In the genomic region with DNA sequence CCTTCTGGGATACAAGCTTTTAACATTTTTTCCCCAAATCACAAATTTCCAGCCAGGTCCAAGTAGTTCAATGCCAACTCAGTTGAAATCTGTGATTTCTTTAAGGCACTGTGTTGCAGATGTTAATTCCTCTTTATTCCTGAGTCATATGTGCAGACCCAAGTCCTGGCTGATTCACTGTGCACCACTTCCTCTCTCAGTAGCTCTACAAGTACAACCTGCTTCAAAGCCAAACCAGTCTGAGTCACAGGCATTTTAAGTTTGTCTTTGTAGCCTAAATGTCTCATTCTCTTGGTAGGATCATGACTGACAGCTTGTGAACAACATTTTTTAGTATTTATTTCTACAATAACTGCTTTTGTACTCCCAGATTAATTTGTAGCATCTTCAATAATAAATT, we compare ENCODE assay signal across 9 cellular contexts.
DNase-seq lines count a peak whose midpoint lies in the region; ATAC-seq, FAIRE-seq and TF ChIP-seq lines count a peak whose summit lies in the region.
"Had no signal": no experiment of that assay in that cellular context is flagged by ENCODE, and none has a peak within 500 bp of the region (broad histone marks: within the 10 kb centered on the region; RNA-seq: fewer than 3 reads in every experiment).

No MANE protein-coding gene starts in this region.

- no peak overlapping the region for H2BK12ac ChIP-seq in H1 (ENCODE audit: low read depth, low read length)

- H2AFZ ChIP-seq in H1 (ENCODE audit: low read length): no peak overlapping the region

- no peak overlapping the region for H3K4ac ChIP-seq in H1 (replicated peaks; ENCODE audit: insufficient read length, low read depth, low read length)

- H2BK120ac ChIP-seq in H1 (replicated peaks; ENCODE audit: low read depth, low read length): no peak overlapping the region

- H3K9ac ChIP-seq in H1 (replicated peaks in 1 of 4; ENCODE audit: extremely low read depth in 1 of 4, low read depth in 3 of 4, low read length in 3 of 4): no peak overlapping the region

- no peaks in the 10 kb centered on the region for H3K23me2 ChIP-seq in H1 (ENCODE audit: low read depth, low read length)

- H3K14ac ChIP-seq in H1 (ENCODE audit: insufficient read length): no peak overlapping the region

- no peak overlapping the region for H2BK15ac ChIP-seq in H1 (ENCODE audit: low read length)

- peak; percentile 16 for DNase-seq in H54 (ENCODE audit: insufficient read length, low spot score)
- peak; percentile 70 for DNase-seq in SKM-1 treated with dmso at 0.1 percent for 144 hours (lab: John Stamatoyannopoulos, UW; ENCODE audit: unreplicated experiment)
- DNase-seq in H1 (ENCODE audit: low read depth in 1 of 2, low spot score in 2 of 2): no peak
- DNase-seq in stimulated activated CD4-positive, alpha-beta T cell treated with anti-CD3 and anti-CD28 coated beads, Interleukin-1b, Interleukin-23, amount 100 ng/mL, for 48 hours: peak; percentile 48
- DNase-seq in SHP77 (lab: John Stamatoyannopoulos, UW): no peak

- no peak for ATAC-seq in GM19455 (IDR thresholded peaks at IDR 0.05; ENCODE audit: unreplicated experiment)
- no peak for ATAC-seq in HG02571 (IDR thresholded peaks at IDR 0.05; ENCODE audit: unreplicated experiment)
- no peak for ATAC-seq in HG02981 (IDR thresholded peaks at IDR 0.05; ENCODE audit: unreplicated experiment)

- FAIRE-seq in H54 (lab: Jason Lieb, UNC) (peak; percentile 67), H1 (lab: Jason Lieb, UNC) (peak; percentile 48)

- no peaks in the 10 kb centered on the region for H3K27me3 ChIP-seq in H1 (replicated peaks in 1 of 4; ENCODE audit: control insufficient read depth in 3 of 4, extremely low read depth in 1 of 4, insufficient read depth in 3 of 4, low read length in 3 of 4)

- no peak overlapping the region for H4K91ac ChIP-seq in H1 (replicated peaks; ENCODE audit: insufficient read length, low read length)

- 0 out of 4 replicates have a peak, but pooled peaks cover 0 to 3% of the 10 kb centered on the region in 2 experiments for H3K9me3 ChIP-seq in H1 (ENCODE audit: insufficient read depth in 2 of 2, low read depth in 1 of 2, low read length in 1 of 2)

- H2BK20ac ChIP-seq in H1 (ENCODE audit: low read length): no peak overlapping the region

- no peaks in the 10 kb centered on the region for H3K79me1 ChIP-seq in H1 (ENCODE audit: low read depth, low read length)

- TF ChIP-seq CTCF in H1 (IDR thresholded peaks at IDR 0.05; ENCODE audit: control extremely low read depth in 1 of 3, insufficient read depth in 1 of 3, low read depth in 1 of 3, low read length in 3 of 3): no peak

- no peak overlapping the region for H3K4me2 ChIP-seq in H1 (ENCODE audit: insufficient read depth in 1 of 2, low read depth in 2 of 2, low read length in 2 of 2)

- TF ChIP-seq POLR2A in H54 (IDR thresholded peaks at IDR 0.05; ENCODE audit: low read depth, low read length): no peak
- TF ChIP-seq POLR2A in H1 (IDR thresholded peaks at IDR 0.05; ENCODE audit: control extremely low read depth in 1 of 2, low read depth in 2 of 2, low read length in 2 of 2): no peak

- no peak for TF ChIP-seq RAD21 in H1 (IDR thresholded peaks at IDR 0.05 in 1 of 2, conservative IDR thresholded peaks at IDR 0.05 in 1 of 2; ENCODE audit: low read depth in 2 of 2, low read length in 2 of 2)

- no peak overlapping the region for H2AK5ac ChIP-seq in H1 (ENCODE audit: low read depth, low read length)

- no peak overlapping the region for H3K27ac ChIP-seq in H1 (ENCODE audit: low read depth, low read length)

- H3K36me3 ChIP-seq in H1 (ENCODE audit: control insufficient read depth in 2 of 4, insufficient read depth in 4 of 4, low read length in 3 of 4): no peaks in the 10 kb centered on the region

- H3K4me1 ChIP-seq in H1 (replicated peaks in 1 of 4; ENCODE audit: control insufficient read depth in 3 of 4, insufficient read depth in 4 of 4, low read length in 3 of 4): no peaks in the 10 kb centered on the region; a peak in 1 of 7 replicates

- H4K8ac ChIP-seq in H1 (ENCODE audit: extremely low read depth, insufficient read depth, low read length): no peak overlapping the region

- no peak overlapping the region for H3K23ac ChIP-seq in H1 (ENCODE audit: insufficient read length)

- no peak overlapping the region for H4K5ac ChIP-seq in H1 (ENCODE audit: insufficient read length, low read depth, low read length)

- H4K20me1 ChIP-seq in H1 (replicated peaks in 1 of 2; ENCODE audit: control insufficient read depth in 1 of 2, insufficient read depth in 2 of 2, low read length in 2 of 2): no peaks in the 10 kb centered on the region

- no peak overlapping the region; the same call in 1 of the 2 replicates for H2BK5ac ChIP-seq in H1 (ENCODE audit: low read depth, low read length)

- no peak for TF ChIP-seq EP300 in H1 (IDR thresholded peaks at IDR 0.05; ENCODE audit: borderline replicate concordance in 1 of 2, low read depth in 2 of 2, low read length in 2 of 2)

- H3K79me2 ChIP-seq in H1 (ENCODE audit: control insufficient read depth in 1 of 2, insufficient read depth in 2 of 2, low read length in 2 of 2): no peaks in the 10 kb centered on the region

- CTCF ChIA-PET in H1 (lab: Charles Lee; ENCODE audit: partially characterized antibody): interaction anchor here (0.9 kb wide), 1 partner anchor 14 kb away, joined by 3 read pairs; no protein-coding TSS in a partner anchor

- no peak overlapping the region for H3K18ac ChIP-seq in H1 (ENCODE audit: extremely low read depth, low read length)

- H3K4me3 ChIP-seq in H1 (ENCODE audit: extremely low read depth in 1 of 4, insufficient read depth in 2 of 4, low read depth in 3 of 4, low read length in 4 of 4): no peak overlapping the region
- H3K4me3 ChIP-seq: dorsolateral prefrontal cortex had no signal

- POLR2A ChIA-PET in H1 (lab: Charles Lee; ENCODE audit: partially characterized antibody): no interaction called here

- H3K56ac ChIP-seq in H1 (replicated peaks; ENCODE audit: insufficient read length, low read depth, low read length): no peak overlapping the region

TF ChIP-seq in H1, 55 proteins besides CTCF, POLR2A, EP300 and RAD21:
- TF ChIP-seq BCL11A (IDR thresholded peaks at IDR 0.05; ENCODE audit: low read depth in 2 of 2, low read length in 2 of 2): no peak
- no peak for TF ChIP-seq BRCA1 (IDR thresholded peaks at IDR 0.05; ENCODE audit: low read depth, low read length)
- no peak for TF ChIP-seq HDAC6 (IDR thresholded peaks at IDR 0.05; ENCODE audit: low read depth, low read length)
- no peak for TF ChIP-seq KDM5A (IDR thresholded peaks at IDR 0.05; ENCODE audit: low read length)
- TF ChIP-seq PHF8 (conservative IDR thresholded peaks at IDR 0.05; ENCODE audit: low read depth, low read length): no peak
- no peak for TF ChIP-seq NRF1 (IDR thresholded peaks at IDR 0.05; ENCODE audit: low read depth, low read length)
- TF ChIP-seq ATF3 (IDR thresholded peaks at IDR 0.05; ENCODE audit: insufficient read depth, low read depth, low read length): no peak
- TF ChIP-seq SUZ12 (IDR thresholded peaks at IDR 0.05; ENCODE audit: low read length): no peak
- no peak for TF ChIP-seq SP4 (IDR thresholded peaks at IDR 0.05; ENCODE audit: low read length)
- no peak for TF ChIP-seq ASH2L (IDR thresholded peaks at IDR 0.05; ENCODE audit: low read length)
- no peak for TF ChIP-seq ZNF274 (IDR thresholded peaks at IDR 0.05; ENCODE audit: borderline replicate concordance, extremely low read depth, low read length)
- TF ChIP-seq JUND (IDR thresholded peaks at IDR 0.05; ENCODE audit: low read length): no peak
- TF ChIP-seq EZH2 (IDR thresholded peaks at IDR 0.05; ENCODE audit: low read depth, low read length, severe bottlenecking): no peak
- TF ChIP-seq KDM1A (IDR thresholded peaks at IDR 0.05; ENCODE audit: borderline replicate concordance, low read length): no peak
- TF ChIP-seq, protein P1, sequence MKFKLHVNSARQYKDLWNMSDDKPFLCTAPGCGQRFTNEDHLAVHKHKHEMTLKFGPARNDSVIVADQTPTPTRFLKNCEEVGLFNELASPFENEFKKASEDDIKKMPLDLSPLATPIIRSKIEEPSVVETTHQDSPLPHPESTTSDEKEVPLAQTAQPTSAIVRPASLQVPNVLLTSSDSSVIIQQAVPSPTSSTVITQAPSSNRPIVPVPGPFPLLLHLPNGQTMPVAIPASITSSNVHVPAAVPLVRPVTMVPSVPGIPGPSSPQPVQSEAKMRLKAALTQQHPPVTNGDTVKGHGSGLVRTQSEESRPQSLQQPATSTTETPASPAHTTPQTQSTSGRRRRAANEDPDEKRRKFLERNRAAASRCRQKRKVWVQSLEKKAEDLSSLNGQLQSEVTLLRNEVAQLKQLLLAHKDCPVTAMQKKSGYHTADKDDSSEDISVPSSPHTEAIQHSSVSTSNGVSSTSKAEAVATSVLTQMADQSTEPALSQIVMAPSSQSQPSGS (IDR thresholded peaks at IDR 0.05; ENCODE audit: low read length): no peak

Comparison
In these comparisons a context has a peak if more than half of its experiments do, and no peak if none do; other contexts are left out.
1. DNase-seq: peak in H54 (single experiment), SKM-1 treated with dmso at 0.1 percent for 144 hours (single experiment) and stimulated activated CD4-positive, alpha-beta T cell treated with anti-CD3 and anti-CD28 coated beads, Interleukin-1b, Interleukin-23, amount 100 ng/mL, for 48 hours (single experiment); none in H1 (0 of 2) and SHP77 (0 of 2).